ENCODE assay signal across 24 cellular contexts in the genomic region with DNA sequence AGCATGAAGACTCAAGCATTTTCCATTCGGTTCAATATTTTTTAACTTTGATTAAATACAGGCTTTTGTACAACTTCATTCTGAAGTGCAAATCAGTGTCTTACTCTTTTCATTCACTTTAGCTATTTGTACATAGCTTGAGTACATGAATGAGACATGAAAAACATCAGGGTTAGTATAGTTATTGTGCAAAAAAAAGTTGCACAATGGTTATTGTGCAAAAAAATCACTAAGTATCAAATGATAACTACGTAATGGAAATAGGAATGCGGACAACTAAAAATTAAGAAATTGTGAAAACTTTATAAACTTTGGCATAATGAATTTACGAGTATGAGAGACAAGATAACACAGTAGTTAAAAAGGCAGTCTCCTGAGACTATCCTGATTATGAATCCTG.
"Had no signal": no experiment of that assay in that cellular context is flagged by ENCODE, and none has a peak within 500 bp of the region (broad histone marks: within the 10 kb centered on the region; RNA-seq: fewer than 3 reads in every experiment).

No MANE protein-coding gene starts in this region.

- FAIRE-seq: colon, endothelial cell of umbilical vein, islet of Langerhans, keratinocyte had no signal

- H3K4me3 ChIP-seq: coronary artery, dorsolateral prefrontal cortex, esophagus muscularis mucosa, gastrocnemius medialis, heart right ventricle, left lung, lower lobe of right lung had no signal

- DNase-seq: dermis blood vessel endothelial cell; dorsolateral prefrontal cortex; effector CD4-positive, alpha-beta T cell; effector memory CD4-positive, alpha-beta T cell; foreskin fibroblast; foreskin melanocyte; gastrocnemius medialis; glutamatergic neuron; head of caudate nucleus; heart right ventricle; hippocampal formation; left cardiac atrium; left lung; left ventricle myocardium superior; lower lobe of right lung; mesendoderm; midbrain had no signal

- H3K27ac Mint-ChIP-seq: memory B cell had no signal

- H3K9me3 ChIP-seq: gastrocnemius medialis, lower lobe of right lung had no signal

- H3K27me3 ChIP-seq: dorsolateral prefrontal cortex, esophagus muscularis mucosa, gastrocnemius medialis, heart right ventricle, left lung had no signal

- H3K27ac ChIP-seq: coronary artery, dorsolateral prefrontal cortex, esophagus muscularis mucosa, gastrocnemius medialis, heart right ventricle, left lung, lower lobe of right lung had no signal

- H3K4me1 Mint-ChIP-seq: memory B cell had no signal

- H3K4me1 ChIP-seq: esophagus muscularis mucosa, heart right ventricle, left lung, lower lobe of right lung had no signal

- H3K4me3 Mint-ChIP-seq: memory B cell had no signal

- H3K36me3 ChIP-seq: esophagus muscularis mucosa, gastrocnemius medialis, heart right ventricle, left lung, lower lobe of right lung had no signal

- ATAC-seq: gastrocnemius medialis, heart right ventricle, left cardiac atrium, left lung, left ventricle myocardium superior, lower lobe of right lung had no signal
